21 cellular contexts compared by ENCODE assay signal in genomic region chr10:3419719-3420495, GRCh38.
DNase-seq lines count a peak whose midpoint lies in the region; ATAC-seq and TF ChIP-seq lines count a peak whose summit lies in the region.
"Had no signal": no experiment of that assay in that cellular context is flagged by ENCODE, and none has a peak within 500 bp of the region (broad histone marks: within the 10 kb centered on the region; RNA-seq: fewer than 3 reads in every experiment).

No MANE protein-coding gene starts in this region.

- intact Hi-C loops in dorsolateral prefrontal cortex (cut with DNase I), result no loop called here

- no peaks in the 10 kb centered on the region for H3K36me3 Mint-ChIP-seq in activated T-cell treated with anti-CD3 and anti-CD28 coated beads, Interleukin-2, amount 50 U/mL, for 72 hours (ENCODE audit: insufficient read depth in 2 of 2)
- H3K36me3 Mint-ChIP-seq in activated T-cell treated with anti-CD3 and anti-CD28 coated beads, Interleukin-2, amount 50 U/mL, for 24 hours (ENCODE audit: low read depth), result no peaks in the 10 kb centered on the region
- H3K36me3 Mint-ChIP-seq in activated T-helper 17 cell treated with anti-CD3 and anti-CD28 coated beads, Interleukin-2, amount 50 U/mL, for 72 hours (ENCODE audit: low read depth), result no peaks in the 10 kb centered on the region
- H3K36me3 Mint-ChIP-seq in osteocyte (ENCODE audit: unreplicated experiment), result no peaks in the 10 kb centered on the region
- H3K36me3 Mint-ChIP-seq: activated naive CD4-positive, alpha-beta T cell treated with anti-CD3 and anti-CD28 coated beads, Interleukin-2, amount 50 U/mL, for 24 hours; WTC11 had no signal

- H3K4me3 ChIP-seq in dorsolateral prefrontal cortex, result no peak overlapping the region
- H3K4me3 ChIP-seq: esophagus squamous epithelium, gastroesophageal sphincter, GM23338, SJCRH30 had no signal

- peaks cover 15% of the 10 kb centered on the region for H3K4me1 Mint-ChIP-seq in activated T-cell treated with anti-CD3 and anti-CD28 coated beads, Interleukin-2, amount 50 U/mL, for 72 hours (ENCODE audit: low read depth)
- peaks cover 28% of the 10 kb centered on the region for H3K4me1 Mint-ChIP-seq in activated T-cell treated with anti-CD3 and anti-CD28 coated beads, Interleukin-2, amount 50 U/mL, for 24 hours (ENCODE audit: low read depth)
- H3K4me1 Mint-ChIP-seq in activated T-helper 17 cell treated with anti-CD3 and anti-CD28 coated beads, Interleukin-2, amount 50 U/mL, for 72 hours, result peaks cover 22% of the 10 kb centered on the region
- peaks cover 17% of the 10 kb centered on the region for H3K4me1 Mint-ChIP-seq in osteocyte (ENCODE audit: unreplicated experiment)

- no peaks in the 10 kb centered on the region for H3K9me3 Mint-ChIP-seq in activated T-cell treated with anti-CD3 and anti-CD28 coated beads, Interleukin-2, amount 50 U/mL, for 72 hours
- no peaks in the 10 kb centered on the region for H3K9me3 Mint-ChIP-seq in activated T-cell treated with anti-CD3 and anti-CD28 coated beads, Interleukin-2, amount 50 U/mL, for 24 hours
- H3K9me3 Mint-ChIP-seq in activated T-helper 17 cell treated with anti-CD3 and anti-CD28 coated beads, Interleukin-2, amount 50 U/mL, for 72 hours, result no peaks in the 10 kb centered on the region
- no peaks in the 10 kb centered on the region for H3K9me3 Mint-ChIP-seq in osteocyte (ENCODE audit: unreplicated experiment)
- H3K9me3 Mint-ChIP-seq: activated naive CD4-positive, alpha-beta T cell treated with anti-CD3 and anti-CD28 coated beads, Interleukin-2, amount 50 U/mL, for 24 hours; GM23338; WTC11 had no signal

- H3K27me3 Mint-ChIP-seq in activated T-cell treated with anti-CD3 and anti-CD28 coated beads, Interleukin-2, amount 50 U/mL, for 72 hours (ENCODE audit: low read depth), result peaks cover 15% of the 10 kb centered on the region
- peaks cover 19% of the 10 kb centered on the region for H3K27me3 Mint-ChIP-seq in activated T-cell treated with anti-CD3 and anti-CD28 coated beads, Interleukin-2, amount 50 U/mL, for 24 hours
- no peaks in the 10 kb centered on the region for H3K27me3 Mint-ChIP-seq in activated T-helper 17 cell treated with anti-CD3 and anti-CD28 coated beads, Interleukin-2, amount 50 U/mL, for 72 hours
- no peaks in the 10 kb centered on the region for H3K27me3 Mint-ChIP-seq in osteocyte (ENCODE audit: unreplicated experiment)

- H3K27me3 ChIP-seq in dorsolateral prefrontal cortex, result no peaks in the 10 kb centered on the region
- H3K27me3 ChIP-seq: esophagus squamous epithelium, gastroesophageal sphincter, SJCRH30 had no signal

- H3K27ac Mint-ChIP-seq in activated T-cell treated with anti-CD3 and anti-CD28 coated beads, Interleukin-2, amount 50 U/mL, for 72 hours, result no peak overlapping the region
- no peak overlapping the region for H3K27ac Mint-ChIP-seq in activated T-cell treated with anti-CD3 and anti-CD28 coated beads, Interleukin-2, amount 50 U/mL, for 24 hours
- H3K27ac Mint-ChIP-seq in activated T-helper 17 cell treated with anti-CD3 and anti-CD28 coated beads, Interleukin-2, amount 50 U/mL, for 72 hours, result no peak overlapping the region
- H3K27ac Mint-ChIP-seq in osteocyte (ENCODE audit: unreplicated experiment), result no peak overlapping the region
- H3K27ac Mint-ChIP-seq: activated naive CD4-positive, alpha-beta T cell treated with anti-CD3 and anti-CD28 coated beads, Interleukin-2, amount 50 U/mL, for 24 hours; GM23338; WTC11 had no signal

- H3K4me3 Mint-ChIP-seq in activated T-cell treated with anti-CD3 and anti-CD28 coated beads, Interleukin-2, amount 50 U/mL, for 72 hours, result peak overlapping the region; percentile 29 to 61
- no peak overlapping the region for H3K4me3 Mint-ChIP-seq in activated T-cell treated with anti-CD3 and anti-CD28 coated beads, Interleukin-2, amount 50 U/mL, for 24 hours
- peak overlapping the region; percentile 46 for H3K4me3 Mint-ChIP-seq in activated T-helper 17 cell treated with anti-CD3 and anti-CD28 coated beads, Interleukin-2, amount 50 U/mL, for 72 hours
- H3K4me3 Mint-ChIP-seq in osteocyte (ENCODE audit: unreplicated experiment), result no peak overlapping the region
- H3K4me3 Mint-ChIP-seq: activated naive CD4-positive, alpha-beta T cell treated with anti-CD3 and anti-CD28 coated beads, Interleukin-2, amount 50 U/mL, for 24 hours; GM23338; WTC11 had no signal

- TF ChIP-seq CTCF in osteocyte (IDR thresholded peaks at IDR 0.05) (no peak), dorsolateral prefrontal cortex (IDR thresholded peaks at IDR 0.05 in 54 of 56, conservative IDR thresholded peaks at IDR 0.05 in 2 of 56; ENCODE audit: low read depth in 1 of 56, partially characterized antibody in 56 of 56) (no peak)

- DNase-seq in activated T-cell treated with anti-CD3 and anti-CD28 coated beads, Interleukin-2, amount 50 U/mL, for 72 hours, result peak; percentile 1 to 22
- DNase-seq in activated T-cell treated with anti-CD3 and anti-CD28 coated beads, Interleukin-2, amount 50 U/mL, for 24 hours, result no peak
- DNase-seq in GDM1 (lab: John Stamatoyannopoulos, UW) (peak; percentile 6), osteocyte (ENCODE audit: extremely low spot score, unreplicated experiment) (peak; percentile 69), NCI-H748 (lab: John Stamatoyannopoulos, UW; ENCODE audit: unreplicated experiment) (no peak), dorsolateral prefrontal cortex (no peak), HK-2 (ENCODE audit: unreplicated experiment) (no peak)
- DNase-seq: ACHN; esophagus squamous epithelium; kidney; mammary epithelial cell; NCI-H1048; NCI-H2081; NCI-H446; SJCRH30; stimulated activated CD4-positive, alpha-beta T cell treated with anti-CD3 and anti-CD28 coated beads, Interleukin-12 subunit alpha, Interleukin-12 subunit beta, amount 100 ng/mL, for 4 hours had no signal

- peak; percentile 25 to 55 for ATAC-seq in activated T-cell treated with anti-CD3 and anti-CD28 coated beads, Interleukin-2, amount 50 U/mL, for 72 hours (replicated peaks in 1 of 2)
- ATAC-seq in activated T-helper 17 cell treated with anti-CD3 and anti-CD28 coated beads, Interleukin-2, amount 50 U/mL, for 72 hours (replicated peaks), result peak; percentile 56
- ATAC-seq: gastroesophageal sphincter, GM23338, WTC11 had no signal

- H3K27ac ChIP-seq in dorsolateral prefrontal cortex, result no peak overlapping the region
- H3K27ac ChIP-seq: esophagus squamous epithelium, gastroesophageal sphincter, SJCRH30 had no signal

Comparison
In these comparisons a context has a peak if more than half of its experiments do, and no peak if none do; other contexts are left out.
1. DNase-seq: peak in activated T-cell treated with anti-CD3 and anti-CD28 coated beads, Interleukin-2, amount 50 U/mL, for 72 hours (2 of 2), GDM1 (single experiment) and osteocyte (single experiment); none in activated T-cell treated with anti-CD3 and anti-CD28 coated beads, Interleukin-2, amount 50 U/mL, for 24 hours (single experiment), NCI-H748 (single experiment), dorsolateral prefrontal cortex (0 of 10) and HK-2 (single experiment).
2. H3K4me3 Mint-ChIP-seq: peak in activated T-cell treated with anti-CD3 and anti-CD28 coated beads, Interleukin-2, amount 50 U/mL, for 72 hours (2 of 2) and activated T-helper 17 cell treated with anti-CD3 and anti-CD28 coated beads, Interleukin-2, amount 50 U/mL, for 72 hours (single experiment); none in activated T-cell treated with anti-CD3 and anti-CD28 coated beads, Interleukin-2, amount 50 U/mL, for 24 hours (single experiment) and osteocyte (single experiment).